Comparison of ENCODE assay signal across 30 cellular contexts in the genomic region with DNA sequence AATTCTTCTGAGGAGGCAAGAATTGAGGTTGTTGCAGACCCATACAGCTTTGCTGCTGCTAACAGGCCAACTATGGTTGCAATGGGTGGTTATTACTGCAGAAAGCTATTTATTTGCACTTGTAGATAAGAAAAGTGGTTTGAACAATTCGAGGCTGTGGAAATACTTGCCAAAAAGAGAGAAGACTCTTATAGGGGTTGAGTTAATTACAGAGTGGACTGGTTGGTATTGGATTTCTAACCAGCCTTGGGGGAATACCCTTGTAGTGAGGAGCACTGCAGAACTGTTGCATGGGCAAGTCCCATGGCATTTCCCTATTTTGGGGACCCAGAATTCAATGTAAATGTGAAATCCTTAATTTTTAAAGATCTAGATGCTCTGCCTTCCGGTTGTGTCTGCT.
DNase-seq lines count a peak whose midpoint lies in the region; ATAC-seq and TF ChIP-seq lines count a peak whose summit lies in the region.
"Had no signal": no experiment of that assay in that cellular context is flagged by ENCODE, and none has a peak within 500 bp of the region (broad histone marks: within the 10 kb centered on the region; RNA-seq: fewer than 3 reads in every experiment).

No MANE protein-coding gene starts in this region.

- no peaks in the 10 kb centered on the region for H3K4me1 ChIP-seq in gastroesophageal sphincter
- H3K4me1 ChIP-seq: breast epithelium, HAP-1, tibial artery had no signal

- TF ChIP-seq POLR2A in gastroesophageal sphincter (IDR thresholded peaks at IDR 0.05) = no peak

- TF ChIP-seq EP300 in gastroesophageal sphincter (IDR thresholded peaks at IDR 0.05) = no peak

- no peaks in the 10 kb centered on the region for H3K9me3 ChIP-seq in gastroesophageal sphincter
- H3K9me3 ChIP-seq: breast epithelium, HAP-1, neutrophil, stomach, tibial artery had no signal

- no peak overlapping the region for H3K4me3 ChIP-seq in gastroesophageal sphincter
- H3K4me3 ChIP-seq: breast epithelium, HAP-1, stomach, tibial artery had no signal

- no peaks in the 10 kb centered on the region for H3K36me3 ChIP-seq in gastroesophageal sphincter
- H3K36me3 ChIP-seq: breast epithelium, HAP-1, neutrophil, stomach, tibial artery had no signal

- no peak overlapping the region for H3K27ac ChIP-seq in gastroesophageal sphincter
- H3K27ac ChIP-seq: 22Rv1, breast epithelium, neutrophil, stomach, tibial artery, VCaP had no signal

- 59 to 65% methylated on average over 2 of the region's 2 CpGs for WGBS in gastroesophageal sphincter (ENCODE audit: low coverage in 1 of 2), 2 donors

- DNase-seq in NCI-H1105 treated with DMSO at 0.1 percent for 48 hours (lab: John Stamatoyannopoulos, UW) = peak; percentile 39
- no peak for DNase-seq in NCI-H1105 (lab: John Stamatoyannopoulos, UW)
- peak; percentile 12 for DNase-seq in astrocyte of the hippocampus (ENCODE audit: low read depth, low spot score)
- no peak for DNase-seq in NOMO-1 (lab: John Stamatoyannopoulos, UW; ENCODE audit: unreplicated experiment in 2 of 2)
- DNase-seq: activated CD4-positive, alpha-beta T cell treated with anti-CD3 and anti-CD28 coated beads for 48 hours; activated naive CD4-positive, alpha-beta T cell treated with anti-CD3 and anti-CD28 coated beads, Interleukin-2, amount 50 U/mL, for 16 hours; CD4-positive, alpha-beta T cell; KG1; kidney; midbrain; MM.1S; naive thymus-derived CD4-positive, alpha-beta T cell; NCI-H1417; NCI-H2029; NCI-H2227 treated with DMSO at 0.1 percent for 48 hours; right cardiac atrium; stimulated activated CD4-positive, alpha-beta T cell treated with anti-CD3 and anti-CD28 coated beads, Interleukin-2, amount 100 ng/mL, for 24 hours; stimulated activated CD8-positive, alpha-beta memory T cell treated with anti-CD3 and anti-CD28 coated beads, Interleukin-4, amount 100 ng/mL, for 48 hours; stomach; T-helper 9 cell; tibial artery had no signal

- no peaks in the 10 kb centered on the region for H3K27me3 ChIP-seq in gastroesophageal sphincter
- H3K27me3 ChIP-seq: breast epithelium, neutrophil, stomach, tibial artery had no signal

- no peak for TF ChIP-seq CTCF in gastroesophageal sphincter (IDR thresholded peaks at IDR 0.05)

- ATAC-seq in HG03432 (IDR thresholded peaks at IDR 0.05; ENCODE audit: unreplicated experiment) (peak; percentile 66), HG02938 (IDR thresholded peaks at IDR 0.05; ENCODE audit: unreplicated experiment) (no peak), GM19023 (IDR thresholded peaks at IDR 0.05; ENCODE audit: unreplicated experiment) (no peak), gastroesophageal sphincter (no peak)
- ATAC-seq: naive thymus-derived CD4-positive, alpha-beta T cell; right cardiac atrium had no signal

Comparison
In these comparisons a context has a peak if more than half of its experiments do, and no peak if none do; other contexts are left out.
1. DNase-seq: peak in NCI-H1105 treated with DMSO at 0.1 percent for 48 hours (single experiment) and astrocyte of the hippocampus (single experiment); none in NCI-H1105 (single experiment) and NOMO-1 (0 of 2).